Comparison of ENCODE assay signal across 8 cellular contexts in genomic region chr16:16021988-16022682, GRCh38.
A peak's percentile ranks its signal among the peaks of the same experiment; 100 is the strongest.
DNase-seq lines count a peak whose midpoint lies in the region; ATAC-seq and TF ChIP-seq lines count a peak whose summit lies in the region.

No MANE protein-coding gene starts in this region.

- no peak overlapping the region for H3K4me3 ChIP-seq in RWPE2 (ENCODE audit: severe bottlenecking)

- no peak for TF ChIP-seq CTCF in RWPE2 (IDR thresholded peaks at IDR 0.05; ENCODE audit: poor library complexity, severe bottlenecking)

- H3K9me3 ChIP-seq in RWPE2 (ENCODE audit: severe bottlenecking), result no peaks in the 10 kb centered on the region

- H3K36me3 ChIP-seq in RWPE2 (ENCODE audit: low read depth), result peaks cover 53% of the 10 kb centered on the region

- H3K4me1 ChIP-seq in RWPE2 (ENCODE audit: insufficient read depth, poor library complexity, severe bottlenecking), result peaks cover 27% of the 10 kb centered on the region

- DNase-seq in SIG-M5 treated with dmso at 0.1 percent for 504 hours (lab: John Stamatoyannopoulos, UW; ENCODE audit: unreplicated experiment) (peak; percentile 19), SIG-M5 (lab: John Stamatoyannopoulos, UW) (no peak), RWPE2 (ENCODE audit: low spot score) (peak; percentile 95), epithelial cell of prostate (ENCODE audit: low read depth, low spot score) (peak; percentile 53), midbrain (lab: John Stamatoyannopoulos, UW) (peak; percentile 48), ureter (ENCODE audit: low spot score) (peak; percentile 96), NCI-H1417 treated with DMSO at 0.1 percent for 48 hours (lab: John Stamatoyannopoulos, UW) (no peak)
- DNase-seq in stimulated activated naive CD4-positive, alpha-beta T cell (lab: John Stamatoyannopoulos, UW), result no peak

- peak; percentile 99 for ATAC-seq in RWPE2 (ENCODE audit: low read depth)

- H3K27ac ChIP-seq in RWPE2 (ENCODE audit: poor library complexity, severe bottlenecking) (peak overlapping the region; percentile 52), epithelial cell of prostate (peak overlapping the region; percentile 26)

- H3K27me3 ChIP-seq in RWPE2 (ENCODE audit: insufficient read depth, poor library complexity, severe bottlenecking), result no peaks in the 10 kb centered on the region

Comparison
In these comparisons a context has a peak if more than half of its experiments do, and no peak if none do; other contexts are left out.
1. DNase-seq: peak in SIG-M5 treated with dmso at 0.1 percent for 504 hours (single experiment), RWPE2 (single experiment), epithelial cell of prostate (single experiment), midbrain (single experiment) and ureter (single experiment); none in SIG-M5 (single experiment), NCI-H1417 treated with DMSO at 0.1 percent for 48 hours (single experiment) and stimulated activated naive CD4-positive, alpha-beta T cell (0 of 6).